Comparison of ENCODE assay signal across 20 cellular contexts in the genomic region with DNA sequence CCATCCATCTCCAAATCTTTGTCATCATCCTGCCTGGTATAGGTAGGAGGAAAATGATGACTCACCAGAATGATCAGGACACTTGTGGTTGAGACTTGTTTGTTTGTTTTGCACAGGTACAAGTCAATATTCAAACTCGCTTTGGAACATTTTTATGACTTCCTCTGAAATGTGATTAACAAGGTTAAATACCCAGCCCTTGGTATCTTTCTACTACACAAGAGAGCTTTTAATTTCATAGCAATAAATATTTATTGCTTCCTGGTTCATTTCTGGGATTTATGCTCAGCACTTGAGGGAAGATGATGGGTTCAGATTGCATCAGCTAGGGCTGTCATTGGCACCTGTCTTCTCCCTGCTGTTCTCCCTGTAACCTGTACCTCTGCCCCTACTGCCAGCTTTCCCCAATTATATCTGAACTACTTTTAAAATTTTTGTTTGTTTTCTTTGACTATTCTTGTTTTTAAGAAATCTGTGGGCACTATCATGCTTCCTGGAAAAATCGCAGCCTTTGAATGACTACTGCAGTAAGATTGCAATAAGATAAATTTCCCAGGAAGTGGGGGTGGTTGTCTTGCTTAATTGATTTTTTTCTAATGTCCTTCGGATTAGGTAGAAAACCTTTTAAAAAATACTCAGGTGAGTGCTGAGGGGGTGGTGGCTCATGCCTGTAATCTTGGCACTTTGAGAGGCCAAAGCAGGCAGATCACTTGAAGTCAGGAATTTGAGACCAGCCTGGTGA. TPM values are rescaled to one million over a fixed set of nuclear protein-coding genes. Genes with fewer than 3 reads are reported as not detected.
A peak's percentile ranks its signal among the peaks of the same experiment; 100 is the strongest.
DNase-seq lines count a peak whose midpoint lies in the region; ATAC-seq, FAIRE-seq and TF ChIP-seq lines count a peak whose summit lies in the region.
"Had no signal": no experiment of that assay in that cellular context is flagged by ENCODE, and none has a peak within 500 bp of the region (broad histone marks: within the 10 kb centered on the region; RNA-seq: fewer than 3 reads in every experiment).

No MANE protein-coding gene starts in this region.

- CTCF ChIA-PET in HepG2 (lab: Yijun Ruan, JAX; ENCODE audit: low intra/inter-chr PET ratio, low total read pairs), result no interaction called here

- in situ Hi-C loops in HepG2 (cut with HindIII; ENCODE audit: extremely low pct_ligation_motif_present, low pct_unique_long_range_greater_than_20kb) (no loop called here), KBM-7 (cut with MboI; ENCODE audit: low pct_unique_long_range_greater_than_20kb, low sequenced_read_pairs) (no loop called here)

- DNase-seq in DMS79 (lab: John Stamatoyannopoulos, UW) (peak; percentile 43), NCI-H187 treated with DMSO at 0.1 percent for 48 hours (lab: John Stamatoyannopoulos, UW) (peak; percentile 5), SW480 (ENCODE audit: low spot score) (peak; percentile 96), HepG2 (ENCODE audit: low spot score) (no peak), dermis blood vessel endothelial cell (no peak), OCI-M2 (lab: John Stamatoyannopoulos, UW; ENCODE audit: unreplicated experiment) (no peak), KBM-7 (no peak)
- DNase-seq in stimulated activated CD4-positive, alpha-beta T cell treated with anti-CD3 and anti-CD28 coated beads, Interleukin-4, amount 100 ng/mL, for 1 hour, result no peak
- DNase-seq: activated CD4-positive, alpha-beta T cell treated with anti-CD3 and anti-CD28 coated beads, Interleukin-2, amount 50 U/mL, for 48 hours; activated effector memory CD4-positive, alpha-beta T cell treated with Interleukin-2 at 50 U/mL for 16 hours; C1 segment of cervical spinal cord; effector CD4-positive, alpha-beta T cell; left ventricle myocardium inferior had no signal

- FAIRE-seq in HepG2 (lab: Jason Lieb, UNC), result no peak
- FAIRE-seq: GM18507, H54 had no signal

- no peak overlapping the region for H3K27ac ChIP-seq in HepG2 (ENCODE audit: extremely low read length, insufficient read depth, low read length)
- H3K27ac ChIP-seq: left ventricle myocardium inferior, neural progenitor cell had no signal

- ATAC-seq in HepG2, result no peak
- ATAC-seq: Panc1 had no signal

- intact Hi-C loops in HepG2 (cut with micrococcal nuclease; ENCODE audit: unreplicated experiment), result no loop called here

- H3K4me1 ChIP-seq in HepG2 (ENCODE audit: insufficient read depth, low read length), result peaks cover 6% of the 10 kb centered on the region; the same call in 1 of the 2 replicates
- H3K4me1 ChIP-seq: left ventricle myocardium inferior, neural progenitor cell had no signal

- no peaks in the 10 kb centered on the region for H3K36me3 ChIP-seq in HepG2 (replicated peaks in 1 of 2; ENCODE audit: control insufficient read depth in 1 of 2, insufficient read depth in 2 of 2, low read length in 2 of 2)
- H3K36me3 ChIP-seq: left ventricle myocardium inferior, neural progenitor cell had no signal

- 16% methylated on average over 3 of the region's 3 CpGs for WGBS in HepG2 (ENCODE audit: low lambda C conversion rate)

- TF ChIP-seq CTCF in HepG2 (CRISPR knock-in tag; IDR thresholded peaks at IDR 0.05), result no peak

- H3K27me3 ChIP-seq in HepG2 (ENCODE audit: control insufficient read depth in 1 of 2, insufficient read depth in 2 of 2, low read length in 2 of 2), result no peaks in the 10 kb centered on the region
- H3K27me3 ChIP-seq: neural progenitor cell had no signal

- no peak overlapping the region for H3K4me2 ChIP-seq in HepG2 (ENCODE audit: low read depth, low read length)
- H3K4me2 ChIP-seq: neural progenitor cell had no signal

- TF ChIP-seq POLR2A in HepG2 (IDR thresholded peaks at IDR 0.05; ENCODE audit: insufficient read depth in 1 of 2, low read depth in 2 of 2, low read length in 2 of 2), result no peak

- no peak for TF ChIP-seq RAD21 in HepG2 (CRISPR knock-in tag; IDR thresholded peaks at IDR 0.05)

- H4K20me1 ChIP-seq in HepG2 (ENCODE audit: insufficient read depth, low read length), result no peaks in the 10 kb centered on the region

- no peak overlapping the region for H3K4me3 ChIP-seq in HepG2 (replicated peaks in 1 of 3; ENCODE audit: insufficient read depth in 1 of 3, low read depth in 2 of 3, low read length in 3 of 3)
- H3K4me3 ChIP-seq: left ventricle myocardium inferior, neural progenitor cell had no signal

- H3K9me3 ChIP-seq in HepG2 (ENCODE audit: low read length), result no peaks in the 10 kb centered on the region
- H3K9me3 ChIP-seq: left ventricle myocardium inferior had no signal

- BruUV-seq in HepG2 (replicated peaks; lab: Mats Ljungman, UMichigan), result no TSS peak

- no peaks in the 10 kb centered on the region for H3K79me2 ChIP-seq in HepG2 (ENCODE audit: insufficient read depth, low read length)

- POLR2A ChIA-PET in HepG2 (lab: Yijun Ruan, JAX), result interaction anchor here (1.3 kb wide), 1 partner anchor 24 kb away, joined by 3 read pairs; a partner anchor contains a TSS

- H3K9ac ChIP-seq in HepG2 (ENCODE audit: insufficient read depth, low read depth, low read length), result no peak overlapping the region
- H3K9ac ChIP-seq: neural progenitor cell had no signal

- no peak for TF ChIP-seq EP300 in HepG2 (IDR thresholded peaks at IDR 0.05; ENCODE audit: low read depth in 2 of 2, low read length in 2 of 2)
- TF ChIP-seq EP300 in HepG2 (CRISPR knock-in tag; IDR thresholded peaks at IDR 0.05; ENCODE audit: borderline replicate concordance), result no peak

- H2AFZ ChIP-seq in HepG2 (ENCODE audit: low read length), result no peak overlapping the region
- H2AFZ ChIP-seq: neural progenitor cell had no signal

TF ChIP-seq in HepG2, 621 proteins besides CTCF, POLR2A, EP300 and RAD21 (continues in another document):
- TF ChIP-seq CREB1 (IDR thresholded peaks at IDR 0.05) (0 out of 2 replicates have a peak, but pooled peaks have one; percentile 9), CREB1 (CRISPR knock-in tag; IDR thresholded peaks at IDR 0.05) (no peak), ZNF678 (CRISPR knock-in tag; IDR thresholded peaks at IDR 0.05) (no peak), CEBPG (CRISPR knock-in tag; IDR thresholded peaks at IDR 0.05) (0 out of 2 replicates have a peak, but pooled peaks have one; percentile 16), GZF1 (CRISPR knock-in tag; IDR thresholded peaks at IDR 0.05) (no peak), FOSL2 (CRISPR knock-in tag; IDR thresholded peaks at IDR 0.05) (peak; percentile 45; the same call in 1 of the 2 replicates), MAFF (IDR thresholded peaks at IDR 0.05; ENCODE audit: low read depth, low read length) (peak; percentile 79), NCOA2 (CRISPR knock-in tag; IDR thresholded peaks at IDR 0.05) (no peak), KLF16 (CRISPR knock-in tag; IDR thresholded peaks at IDR 0.05) (no peak)
- TF ChIP-seq, protein P1, sequence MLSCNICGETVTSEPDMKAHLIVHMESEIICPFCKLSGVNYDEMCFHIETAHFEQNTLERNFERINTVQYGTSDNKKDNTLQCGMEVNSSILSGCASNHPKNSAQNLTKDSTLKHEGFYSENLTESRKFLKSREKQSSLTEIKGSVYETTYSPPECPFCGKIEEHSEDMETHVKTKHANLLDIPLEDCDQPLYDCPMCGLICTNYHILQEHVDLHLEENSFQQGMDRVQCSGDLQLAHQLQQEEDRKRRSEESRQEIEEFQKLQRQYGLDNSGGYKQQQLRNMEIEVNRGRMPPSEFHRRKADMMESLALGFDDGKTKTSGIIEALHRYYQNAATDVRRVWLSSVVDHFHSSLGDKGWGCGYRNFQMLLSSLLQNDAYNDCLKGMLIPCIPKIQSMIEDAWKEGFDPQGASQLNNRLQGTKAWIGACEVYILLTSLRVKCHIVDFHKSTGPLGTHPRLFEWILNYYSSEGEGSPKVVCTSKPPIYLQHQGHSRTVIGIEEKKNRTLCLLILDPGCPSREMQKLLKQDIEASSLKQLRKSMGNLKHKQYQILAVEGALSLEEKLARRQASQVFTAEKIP (CRISPR knock-in tag; IDR thresholded peaks at IDR 0.05; ENCODE audit: borderline replicate concordance), result no peak
- TF ChIP-seq, protein P2, sequence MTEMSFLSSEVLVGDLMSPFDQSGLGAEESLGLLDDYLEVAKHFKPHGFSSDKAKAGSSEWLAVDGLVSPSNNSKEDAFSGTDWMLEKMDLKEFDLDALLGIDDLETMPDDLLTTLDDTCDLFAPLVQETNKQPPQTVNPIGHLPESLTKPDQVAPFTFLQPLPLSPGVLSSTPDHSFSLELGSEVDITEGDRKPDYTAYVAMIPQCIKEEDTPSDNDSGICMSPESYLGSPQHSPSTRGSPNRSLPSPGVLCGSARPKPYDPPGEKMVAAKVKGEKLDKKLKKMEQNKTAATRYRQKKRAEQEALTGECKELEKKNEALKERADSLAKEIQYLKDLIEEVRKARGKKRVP (CRISPR knock-in tag; IDR thresholded peaks at IDR 0.05), result peak in 1 of 2 experiments; percentile 61; a peak in 2 of 4 replicates

RNA-seq across cellular contexts. Expression of a gene that starts 24.3 kb away (rescaled TPM):
- total RNA-seq in HepG2 (2016; rRNA removed; fragmentation: Illumina TruSeq; extraction: Trizol) (7.7 and 9.8 TPM in 2 replicates), dermis blood vessel endothelial cell (0.17 TPM in 1 of 2 replicates, not detected in the other)
- 1.5 TPM in 2 replicates for total RNA-seq in HepG2 (2016; cell fraction: cytosol; rRNA removed; fragmentation: Illumina TruSeq; extraction: Trizol; ENCODE audit: low read depth)
- total RNA-seq in HepG2 (2016; cell fraction: insoluble cytoplasmic fraction; rRNA removed; fragmentation: Illumina TruSeq; extraction: Trizol), result 8.9 and 12.0 TPM in 2 replicates
- total RNA-seq in HepG2 (2016; cell fraction: membrane; rRNA removed; fragmentation: Illumina TruSeq; extraction: Trizol), result 4.4 and 4.5 TPM in 2 replicates
- 8.1 and 9.7 TPM in 2 replicates for total RNA-seq in HepG2 (2016; cell fraction: nucleus; rRNA removed; fragmentation: Illumina TruSeq; extraction: Trizol)
- 5.8 and 6.8 TPM in 2 replicates for polyA plus RNA-seq in HepG2 (2011; rRNA removed)
- polyA plus RNA-seq in HepG2 (2011; cell fraction: cytosol; rRNA removed), result 4.2 and 5.8 TPM in 2 replicates
- 2.0 and 2.9 TPM in 2 replicates for polyA plus RNA-seq in HepG2 (2011; cell fraction: nucleus; rRNA removed)
- polyA plus RNA-seq in HepG2 (2012), result 2.8 and 3.2 TPM in 2 replicates
- polyA plus RNA-seq in HepG2 (2016; cell fraction: cytosol; fragmentation: Illumina TruSeq; extraction: Trizol; ENCODE audit: low read depth), result 0.95 and 1.4 TPM in 2 replicates
- 6.9 and 7.1 TPM in 2 replicates for polyA plus RNA-seq in HepG2 (2016; cell fraction: insoluble cytoplasmic fraction; fragmentation: Illumina TruSeq; extraction: Trizol; ENCODE audit: low read depth)
- 2.6 and 3.6 TPM in 2 replicates for polyA plus RNA-seq in HepG2 (2016; cell fraction: membrane; fragmentation: Illumina TruSeq; extraction: Trizol; ENCODE audit: low read depth)
- polyA plus RNA-seq in HepG2 (2016; cell fraction: nucleus; fragmentation: Illumina TruSeq; extraction: Trizol; ENCODE audit: insufficient read depth, low read depth), result 10.4 and 12.2 TPM in 2 replicates
- 4.5 and 7.0 TPM in 2 replicates for polyA minus RNA-seq in HepG2 (2011; rRNA and poly(A)+ RNA removed; ENCODE audit: low replicate concordance)
- polyA minus RNA-seq in HepG2 (2011; cell fraction: cytosol; rRNA and poly(A)+ RNA removed), result 3.3 and 4.0 TPM in 2 replicates
- polyA minus RNA-seq in HepG2 (2011; cell fraction: nucleus; rRNA and poly(A)+ RNA removed), result 3.1 and 6.2 TPM in 2 replicates
- total RNA-seq: glomerular endothelial cell; skeletal muscle tissue; T-helper 2 cell treated with Interferon-gamma antibody and Interleukin-4, amounts not matched to agents 100 ng/mL and 5 ng/mL, for 36 hours had no signal

Comparison
In these comparisons a context has a peak if more than half of its experiments do, and no peak if none do; other contexts are left out.
1. DNase-seq: peak in DMS79 (single experiment), NCI-H187 treated with DMSO at 0.1 percent for 48 hours (single experiment) and SW480 (single experiment); none in HepG2 (single experiment), stimulated activated CD4-positive, alpha-beta T cell treated with anti-CD3 and anti-CD28 coated beads, Interleukin-4, amount 100 ng/mL, for 1 hour (single experiment), dermis blood vessel endothelial cell (single experiment), OCI-M2 (single experiment) and KBM-7 (single experiment).